Comparison of ENCODE assay signal across 8 cellular contexts in genomic region chr13:46321494-46322225, GRCh38.
DNase-seq lines count a peak whose midpoint lies in the region; ATAC-seq and TF ChIP-seq lines count a peak whose summit lies in the region.

No MANE protein-coding gene starts in this region.

- DNase-seq in T-helper 1 cell (peak; percentile 23 to 81 (median 47)), adipocyte (ENCODE audit: low read depth) (peak; percentile 83), right cardiac atrium (peak in 2 of 3 donors; percentile 49 to 79), smooth muscle cell of the brain vasculature (ENCODE audit: low read depth, low spot score) (peak; percentile 28)

- WGBS in right cardiac atrium = 56% methylated on average over 17 of the region's 17 CpGs

- H3K9me3 ChIP-seq in KOPT-K1 (ENCODE audit: insufficient read depth, low read length, poor library complexity, severe bottlenecking) (no peaks in the 10 kb centered on the region), adipocyte (ENCODE audit: control insufficient read depth, low read length) (peaks cover 6% of the 10 kb centered on the region), right cardiac atrium (ENCODE audit: control insufficient read depth, low read length) (no peaks in the 10 kb centered on the region)

- H3K27me3 ChIP-seq in adipocyte (replicated peaks; ENCODE audit: control insufficient read depth, insufficient read depth, low read length) (no peaks in the 10 kb centered on the region), right cardiac atrium (ENCODE audit: control insufficient read depth, insufficient read depth) (no peaks in the 10 kb centered on the region)

- intact Hi-C loops in right cardiac atrium (cut with DNase I) = no loop called here

- H3K4me1 ChIP-seq in adipocyte (ENCODE audit: control insufficient read depth, insufficient read depth, low read length) (peaks cover 25% of the 10 kb centered on the region), right cardiac atrium (ENCODE audit: control insufficient read depth, insufficient read depth, low read length) (no peaks in the 10 kb centered on the region)

- H3K27ac ChIP-seq in KOPT-K1 (ENCODE audit: low read depth, low read length, poor library complexity, severe bottlenecking) = peak overlapping the region; percentile 80
- no peak overlapping the region for H3K27ac ChIP-seq in right cardiac atrium (ENCODE audit: low read length)

- TF ChIP-seq CTCF in GM12872 (IDR thresholded peaks at IDR 0.05; ENCODE audit: insufficient read depth, low read depth, low read length) = peak; percentile 83

- peak overlapping the region; percentile 16 for H3K9ac ChIP-seq in adipocyte (ENCODE audit: low read length)

- 0 out of 2 replicates have a peak, but pooled peaks cover under 1% of the 10 kb centered on the region for H3K36me3 ChIP-seq in KOPT-K1 (ENCODE audit: insufficient read depth, low read length)
- H3K36me3 ChIP-seq in adipocyte (ENCODE audit: control insufficient read depth, insufficient read depth, low read length, severe bottlenecking) = no peaks in the 10 kb centered on the region

- H3K4me3 ChIP-seq in adipocyte (ENCODE audit: low read length) = no peak overlapping the region
- no peak overlapping the region for H3K4me3 ChIP-seq in right cardiac atrium (ENCODE audit: low read length)

- ATAC-seq in right cardiac atrium (peak; percentile 48 to 64), GM18870 (IDR thresholded peaks at IDR 0.05; ENCODE audit: unreplicated experiment) (no peak), HG02938 (IDR thresholded peaks at IDR 0.05; ENCODE audit: unreplicated experiment) (no peak)

Comparison
In these comparisons a context has a peak if more than half of its experiments do, and no peak if none do; other contexts are left out.
1. DNase-seq: peak in every context shown above with its lines; median percentile 83 in adipocyte; 64 in right cardiac atrium; 47 in T-helper 1 cell; 28 in smooth muscle cell of the brain vasculature.
2. ATAC-seq: peak in right cardiac atrium (2 of 2); none in GM18870 (single experiment) and HG02938 (single experiment).